9 cellular contexts compared by ENCODE assay signal in the genomic region with DNA sequence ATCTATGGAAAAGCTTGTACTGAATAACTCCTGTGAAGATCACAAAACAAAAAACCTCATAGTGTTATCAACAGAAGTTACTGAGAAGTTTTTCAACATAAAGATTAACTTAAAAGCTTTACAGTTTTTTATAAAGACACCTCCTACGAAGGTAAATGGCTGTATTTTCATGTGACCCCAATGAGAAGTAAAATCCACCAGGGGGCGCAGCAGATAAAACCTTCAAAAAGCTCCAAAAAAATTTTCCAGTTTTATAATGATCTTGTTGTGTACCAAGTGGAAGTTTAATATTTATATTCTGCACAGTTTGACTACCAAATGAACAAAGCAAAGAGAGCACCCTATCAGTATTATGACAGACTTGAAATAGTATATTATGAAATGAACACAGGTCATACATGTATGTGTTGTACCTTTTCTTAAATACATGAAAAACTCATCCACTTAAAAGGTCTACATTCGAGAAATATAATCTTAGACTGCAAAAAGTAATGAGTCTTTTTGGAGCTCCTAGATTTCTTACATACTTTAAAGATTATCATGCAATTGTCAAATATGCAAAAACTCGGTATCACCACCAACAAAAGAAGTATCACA. TPM values are rescaled to one million over a fixed set of nuclear protein-coding genes. Genes with fewer than 3 reads are reported as not detected.
DNase-seq lines count a peak whose midpoint lies in the region; ATAC-seq, FAIRE-seq and TF ChIP-seq lines count a peak whose summit lies in the region.
"Had no signal": no experiment of that assay in that cellular context is flagged by ENCODE, and none has a peak within 500 bp of the region (broad histone marks: within the 10 kb centered on the region; RNA-seq: fewer than 3 reads in every experiment).

No MANE protein-coding gene starts in this region.

- H3K27me3 ChIP-seq in PC-3 (ENCODE audit: low read length): no peaks in the 10 kb centered on the region
- no peaks in the 10 kb centered on the region for H3K27me3 ChIP-seq in bronchial epithelial cell (ENCODE audit: control insufficient read depth, insufficient read depth, low read length)
- H3K27me3 ChIP-seq in lower lobe of right lung (ENCODE audit: low read depth): no peaks in the 10 kb centered on the region

- FAIRE-seq in bronchial epithelial cell (lab: Jason Lieb, UNC): no peak
- FAIRE-seq: GM18507 had no signal

- H3K79me2 ChIP-seq in PC-3 (ENCODE audit: low read length): peaks cover 87% of the 10 kb centered on the region

- intact Hi-C loops in Right ventricle myocardium superior (cut with DNase I) (loop anchor here (5.0 kb wide), 3 partner anchors 41 to 246 kb away; no protein-coding TSS in a partner anchor), cardiac septum (cut with DNase I) (loop anchor here (2.0 to 10.0 kb wide), 4 partner anchors 57 to 249 kb away; a partner anchor contains a TSS), PC-3 (cut with micrococcal nuclease) (loop anchor here (1.0 to 5.0 kb wide), 2 partner anchors 41 to 55 kb away; no protein-coding TSS in a partner anchor), lower lobe of right lung (cut with DNase I) (no loop called here)
- intact Hi-C loops in activated T-helper 1 cell treated with anti-CD3 and anti-CD28 coated beads, Interleukin-12 subunit alpha, Interleukin-12 subunit beta, Interleukin-2, Interleukin-4 antibody, amounts not matched to agents 30 ng/mL and 10 ng/mL and 1 ng/mL, durations not matched to agents 14 hours and 24 hours and 36 hours (cut with micrococcal nuclease): loop anchor here (1.0 kb wide), 2 partner anchors 55 to 86 kb away; no protein-coding TSS in a partner anchor

- H3K4me3 ChIP-seq in PC-3 (ENCODE audit: low read length) (no peak overlapping the region), bronchial epithelial cell (ENCODE audit: low read depth, low read length) (no peak overlapping the region), lower lobe of right lung (no peak overlapping the region)

- H3K9me2 ChIP-seq in PC-3 (replicated peaks; ENCODE audit: low read length): no peaks in the 10 kb centered on the region

- H3K27ac Mint-ChIP-seq in activated T-helper 1 cell treated with anti-CD3 and anti-CD28 coated beads, Interleukin-12 subunit alpha, Interleukin-12 subunit beta, Interleukin-2, Interleukin-4 antibody, amounts not matched to agents 30 ng/mL and 10 ng/mL and 1 ng/mL, durations not matched to agents 14 hours and 24 hours and 36 hours: no peak overlapping the region

- H3K27ac ChIP-seq in PC-3 (ENCODE audit: low read length) (no peak overlapping the region), lower lobe of right lung (no peak overlapping the region)

- TF ChIP-seq CTCF in PC-3 (conservative IDR thresholded peaks at IDR 0.05; ENCODE audit: low read depth, low read length): peak; percentile 88
- peak; percentile 25 for TF ChIP-seq CTCF in bronchial epithelial cell (IDR thresholded peaks at IDR 0.05; ENCODE audit: insufficient read depth, low read length, severe bottlenecking)
- TF ChIP-seq CTCF in lower lobe of right lung (IDR thresholded peaks at IDR 0.05): peak; percentile 74

- no peaks in the 10 kb centered on the region for H3F3A ChIP-seq in PC-3 (ENCODE audit: low read length, unreplicated experiment)

- H3K36me3 ChIP-seq in PC-3 (ENCODE audit: low read depth, low read length): no peaks in the 10 kb centered on the region
- no peaks in the 10 kb centered on the region for H3K36me3 ChIP-seq in bronchial epithelial cell (ENCODE audit: control insufficient read depth, insufficient read depth, low read length)
- H3K36me3 ChIP-seq in lower lobe of right lung: no peaks in the 10 kb centered on the region

- H4K20me1 ChIP-seq in PC-3 (ENCODE audit: low read length): peaks cover 16% of the 10 kb centered on the region

- H3K9ac ChIP-seq in PC-3 (ENCODE audit: low read length): no peak overlapping the region

- POLR2A ChIA-PET in PC-3 (lab: Charles Lee; ENCODE audit: unreplicated experiment): no interaction called here

- CTCF ChIA-PET in PC-3 (lab: Charles Lee): interaction anchor here (0.7 to 1.6 kb wide), 4 partner anchors 28 to 107 kb away, joined by 3 to 13 read pairs (median 4); no protein-coding TSS in a partner anchor

- ATAC-seq in Right ventricle myocardium superior (ENCODE audit: poor library complexity) (peak; percentile 56), PC-3 (no peak), lower lobe of right lung (peak in 1 of 2 donors; percentile 45), GM21381 (IDR thresholded peaks at IDR 0.05; ENCODE audit: unreplicated experiment) (no peak), GM18858 (IDR thresholded peaks at IDR 0.05; ENCODE audit: unreplicated experiment) (no peak)

- H2AFZ ChIP-seq in PC-3 (ENCODE audit: low read length): no peak overlapping the region

- H3K4me1 ChIP-seq in PC-3 (ENCODE audit: insufficient read depth, low read length) (peaks cover 45% of the 10 kb centered on the region), lower lobe of right lung (peaks cover 49% of the 10 kb centered on the region)

- no peaks in the 10 kb centered on the region for H3K9me3 Mint-ChIP-seq in activated T-helper 1 cell treated with anti-CD3 and anti-CD28 coated beads, Interleukin-12 subunit alpha, Interleukin-12 subunit beta, Interleukin-2, Interleukin-4 antibody, amounts not matched to agents 30 ng/mL and 10 ng/mL and 1 ng/mL, durations not matched to agents 14 hours and 24 hours and 36 hours

- no peak overlapping the region for H3K4me3 Mint-ChIP-seq in activated T-helper 1 cell treated with anti-CD3 and anti-CD28 coated beads, Interleukin-12 subunit alpha, Interleukin-12 subunit beta, Interleukin-2, Interleukin-4 antibody, amounts not matched to agents 30 ng/mL and 10 ng/mL and 1 ng/mL, durations not matched to agents 14 hours and 24 hours and 36 hours

- no peak overlapping the region for H3K4me2 ChIP-seq in PC-3 (ENCODE audit: low read length)

- no peaks in the 10 kb centered on the region for H3K36me3 Mint-ChIP-seq in activated T-helper 1 cell treated with anti-CD3 and anti-CD28 coated beads, Interleukin-12 subunit alpha, Interleukin-12 subunit beta, Interleukin-2, Interleukin-4 antibody, amounts not matched to agents 30 ng/mL and 10 ng/mL and 1 ng/mL, durations not matched to agents 14 hours and 24 hours and 36 hours (ENCODE audit: low read depth)

- no TSS peak for BruUV-seq in PC-3 (replicated peaks; lab: Mats Ljungman, UMichigan)

- no peak for DNase-seq in Right ventricle myocardium superior
- DNase-seq in cardiac septum (ENCODE audit: low spot score): no peak
- DNase-seq in PC-3: peak; percentile 76
- DNase-seq in bronchial epithelial cell (ENCODE audit: low read depth): peak; percentile 24
- DNase-seq in lower lobe of right lung: no peak
- DNase-seq in activated T-helper 1 cell treated with anti-CD3 and anti-CD28 coated beads, Interleukin-12 subunit alpha, Interleukin-12 subunit beta, Interleukin-2, Interleukin-4 antibody, amounts not matched to agents 30 ng/mL and 10 ng/mL and 1 ng/mL, durations not matched to agents 14 hours and 24 hours and 36 hours (ENCODE audit: low spot score): no peak

- H3K27me3 Mint-ChIP-seq in activated T-helper 1 cell treated with anti-CD3 and anti-CD28 coated beads, Interleukin-12 subunit alpha, Interleukin-12 subunit beta, Interleukin-2, Interleukin-4 antibody, amounts not matched to agents 30 ng/mL and 10 ng/mL and 1 ng/mL, durations not matched to agents 14 hours and 24 hours and 36 hours (ENCODE audit: insufficient read depth): no peaks in the 10 kb centered on the region

- H3K9me3 ChIP-seq in PC-3 (ENCODE audit: low read length) (no peaks in the 10 kb centered on the region), lower lobe of right lung (no peaks in the 10 kb centered on the region)

- peaks cover 45% of the 10 kb centered on the region for H3K4me1 Mint-ChIP-seq in activated T-helper 1 cell treated with anti-CD3 and anti-CD28 coated beads, Interleukin-12 subunit alpha, Interleukin-12 subunit beta, Interleukin-2, Interleukin-4 antibody, amounts not matched to agents 30 ng/mL and 10 ng/mL and 1 ng/mL, durations not matched to agents 14 hours and 24 hours and 36 hours (ENCODE audit: low read depth)

RNA-seq across cellular contexts. Expression of a gene that starts 38.5 kb away (rescaled TPM):
- total RNA-seq in Right ventricle myocardium superior (6.7 TPM), cardiac septum (10.8 TPM), PC-3 (2014; rRNA removed) (50.8 and 64.1 TPM in 2 replicates), bronchial epithelial cell (13.2 TPM in 2 replicates), lower lobe of right lung (10.5 TPM)
- total RNA-seq in activated T-helper 1 cell treated with anti-CD3 and anti-CD28 coated beads, Interleukin-12 subunit alpha, Interleukin-12 subunit beta, Interleukin-2, Interleukin-4 antibody, amounts not matched to agents 30 ng/mL and 10 ng/mL and 1 ng/mL, durations not matched to agents 14 hours and 24 hours and 36 hours: 31.3 and 33.4 TPM in 2 replicates

RNA-seq across cellular contexts. Expression of a gene that starts 56.1 kb away (rescaled TPM):
- 38.6 TPM for total RNA-seq in Right ventricle myocardium superior
- total RNA-seq in cardiac septum: 33.4 TPM
- 13.7 and 21.8 TPM in 2 replicates for total RNA-seq in PC-3 (2014; rRNA removed)
- total RNA-seq in bronchial epithelial cell: 19.2 and 26.5 TPM in 2 replicates
- total RNA-seq in lower lobe of right lung: 54.5 TPM
- 84.2 and 85.9 TPM in 2 replicates for total RNA-seq in activated T-helper 1 cell treated with anti-CD3 and anti-CD28 coated beads, Interleukin-12 subunit alpha, Interleukin-12 subunit beta, Interleukin-2, Interleukin-4 antibody, amounts not matched to agents 30 ng/mL and 10 ng/mL and 1 ng/mL, durations not matched to agents 14 hours and 24 hours and 36 hours

Comparison
In these comparisons a context has a peak if more than half of its experiments do, and no peak if none do; other contexts are left out.
1. DNase-seq: peak in PC-3 (single experiment) and bronchial epithelial cell (single experiment); none in Right ventricle myocardium superior (single experiment), cardiac septum (single experiment), lower lobe of right lung (single experiment) and activated T-helper 1 cell treated with anti-CD3 and anti-CD28 coated beads, Interleukin-12 subunit alpha, Interleukin-12 subunit beta, Interleukin-2, Interleukin-4 antibody, amounts not matched to agents 30 ng/mL and 10 ng/mL and 1 ng/mL, durations not matched to agents 14 hours and 24 hours and 36 hours (single experiment).
2. CTCF ChIP-seq: peak in every context shown above with its lines; median percentile 88 in PC-3; 74 in lower lobe of right lung; 25 in bronchial epithelial cell.